ENCODE assay signal across 12 cellular contexts in the genomic region with DNA sequence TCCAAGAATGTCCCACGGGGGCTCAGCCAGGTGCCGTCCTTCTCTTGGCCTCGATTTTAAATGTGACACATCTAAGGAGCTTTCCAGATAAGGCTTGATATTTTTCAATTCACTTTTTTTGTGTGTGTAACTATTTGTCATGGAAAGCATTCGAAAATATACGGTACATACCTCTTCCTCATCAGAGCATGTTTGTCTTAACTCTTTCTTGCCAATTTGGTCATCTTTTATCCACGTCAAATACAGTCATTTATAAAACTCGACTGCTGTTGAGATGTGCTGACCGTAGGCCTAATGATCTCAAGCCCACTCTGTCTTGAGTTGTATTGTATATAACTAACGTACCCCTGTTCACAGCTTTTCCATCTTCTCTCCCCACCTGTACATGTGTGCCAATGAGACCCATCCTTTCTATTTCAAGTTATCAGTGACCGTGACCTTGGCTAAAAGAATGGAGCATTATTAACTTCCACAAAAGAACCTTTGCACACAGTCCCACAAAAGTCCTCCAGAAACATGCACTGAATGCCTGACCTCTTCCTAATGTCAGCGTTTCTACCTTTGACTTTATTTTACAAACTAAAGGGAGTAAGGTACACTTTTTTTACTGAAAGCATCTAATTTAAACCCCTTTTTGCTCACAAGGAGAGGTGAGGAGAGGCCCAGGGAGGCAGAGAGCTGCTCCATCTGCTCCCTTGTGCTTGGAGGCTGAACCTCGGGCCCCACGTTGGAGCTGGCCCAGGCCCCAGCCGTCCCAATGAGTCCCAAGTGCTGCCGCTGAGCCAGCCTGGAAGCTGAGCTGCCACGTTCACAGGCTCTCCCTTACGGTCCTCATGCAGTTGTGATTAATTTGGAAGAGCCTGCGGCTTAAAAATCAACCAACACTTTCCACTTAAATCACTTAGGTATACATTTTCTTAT.
A peak's percentile ranks its signal among the peaks of the same experiment; 100 is the strongest.
DNase-seq lines count a peak whose midpoint lies in the region; ATAC-seq, FAIRE-seq and TF ChIP-seq lines count a peak whose summit lies in the region.
"Had no signal": no experiment of that assay in that cellular context is flagged by ENCODE, and none has a peak within 500 bp of the region (broad histone marks: within the 10 kb centered on the region; RNA-seq: fewer than 3 reads in every experiment).

No MANE protein-coding gene starts in this region.

- no peak for FAIRE-seq in GM19239 (lab: Jason Lieb, UNC)

- TF ChIP-seq POLR2A in uterus (IDR thresholded peaks at IDR 0.05) = no peak

- intact Hi-C loops in uterus (cut with DNase I; ENCODE audit: low total_unique reads) = no loop called here
- intact Hi-C loops in naive thymus-derived CD4-positive, alpha-beta T cell (cut with micrococcal nuclease) = no loop called here

- H3K27ac Mint-ChIP-seq in naive thymus-derived CD4-positive, alpha-beta T cell = peak overlapping the region in 1 of 9 donors; percentile 10
- H3K27ac Mint-ChIP-seq: activated B cell treated with CpG ODN at 0.5 μM for 24 hours had no signal

- H3K4me1 Mint-ChIP-seq in naive thymus-derived CD4-positive, alpha-beta T cell = peaks cover 0 to under 1% (median 0%) of the 10 kb centered on the region in 7 donors
- H3K4me1 Mint-ChIP-seq: activated B cell treated with CpG ODN at 0.5 μM for 24 hours had no signal

- peak; percentile 39 for DNase-seq in NCI-H82 (lab: John Stamatoyannopoulos, UW)
- DNase-seq in NCI-H82 treated with DMSO at 0.1 percent for 48 hours (lab: John Stamatoyannopoulos, UW; ENCODE audit: unreplicated experiment) = no peak
- no peak for DNase-seq in uterus
- DNase-seq in naive thymus-derived CD4-positive, alpha-beta T cell = no peak
- no peak for DNase-seq in GM19239 (ENCODE audit: insufficient read length, low spot score)
- DNase-seq: activated B cell treated with CpG ODN at 0.5 μM for 24 hours; activated gamma-delta T cell treated with Interleukin-2 at 50 U/mL for 16 hours; Peyer's patch; stimulated activated CD8-positive, alpha-beta memory T cell treated with anti-CD3 and anti-CD28 coated beads, Interleukin-4, amount 100 ng/mL, for 48 hours had no signal

- H3K9me3 Mint-ChIP-seq in naive thymus-derived CD4-positive, alpha-beta T cell = peaks cover 3 to 19% (median 9%) of the 10 kb centered on the region in 11 donors

- H3K36me3 ChIP-seq in esophagus (ENCODE audit: control insufficient read depth in 2 of 2, insufficient read depth in 2 of 2, low read length in 1 of 2) (peaks cover 5 to 10% of the 10 kb centered on the region in 2 donors), muscle layer of duodenum (ENCODE audit: control insufficient read depth in 1 of 2, insufficient read depth in 2 of 2, low read length in 2 of 2) (peaks cover 7 to 14% of the 10 kb centered on the region in 2 donors), uterus (no peaks in the 10 kb centered on the region)
- peaks cover 0 to 27% (median 0%) of the 10 kb centered on the region in 3 experiments for H3K36me3 ChIP-seq in naive thymus-derived CD4-positive, alpha-beta T cell (ENCODE audit: control insufficient read depth in 2 of 3, insufficient read depth in 3 of 3, low read length in 3 of 3)

- CTCF ChIA-PET in naive thymus-derived CD4-positive, alpha-beta T cell (lab: Charles Lee) = no interaction called here

- TF ChIP-seq CTCF in uterus (IDR thresholded peaks at IDR 0.05) = no peak

- H3K36me3 Mint-ChIP-seq in naive thymus-derived CD4-positive, alpha-beta T cell = peaks cover 10 to 24% (median 14%) of the 10 kb centered on the region in 5 donors

- H3K27ac ChIP-seq in esophagus (ENCODE audit: low read depth in 2 of 2, low read length in 1 of 2) (peak overlapping the region; percentile 9 to 81), muscle layer of duodenum (ENCODE audit: low read length) (peak overlapping the region; percentile 22), uterus (peak overlapping the region; percentile 68 to 82)
- H3K27ac ChIP-seq in naive thymus-derived CD4-positive, alpha-beta T cell (ENCODE audit: low read depth, low read length) = no peak overlapping the region

- H3K27me3 ChIP-seq in esophagus (ENCODE audit: control insufficient read depth in 1 of 2, insufficient read depth in 2 of 2, low read length in 2 of 2) (no peaks in the 10 kb centered on the region), muscle layer of duodenum (ENCODE audit: low read depth, low read length) (no peaks in the 10 kb centered on the region), uterus (no peaks in the 10 kb centered on the region)
- no peaks in the 10 kb centered on the region for H3K27me3 ChIP-seq in naive thymus-derived CD4-positive, alpha-beta T cell (ENCODE audit: control insufficient read depth in 2 of 2, insufficient read depth in 2 of 2, low read length in 2 of 2)
- H3K27me3 ChIP-seq: Peyer's patch had no signal

- H3K4me3 Mint-ChIP-seq in naive thymus-derived CD4-positive, alpha-beta T cell = no peak overlapping the region
- H3K4me3 Mint-ChIP-seq: activated B cell treated with CpG ODN at 0.5 μM for 24 hours had no signal

- H3K9me3 ChIP-seq in esophagus (ENCODE audit: control insufficient read depth in 2 of 2, insufficient read depth in 1 of 2, low read depth in 1 of 2, low read length in 1 of 2) (peaks cover 0 to 3% of the 10 kb centered on the region in 2 donors), muscle layer of duodenum (ENCODE audit: control insufficient read depth in 1 of 2, low read length in 2 of 2) (peaks cover 0 to 5% of the 10 kb centered on the region in 2 donors), uterus (no peaks in the 10 kb centered on the region)
- H3K9me3 ChIP-seq in naive thymus-derived CD4-positive, alpha-beta T cell (ENCODE audit: control insufficient read depth in 2 of 3, low read length in 3 of 3) = peaks cover 0 to 13% (median 0%) of the 10 kb centered on the region in 3 experiments
- H3K9me3 ChIP-seq: Peyer's patch had no signal

- H3K4me1 ChIP-seq in esophagus (ENCODE audit: control insufficient read depth in 2 of 2, insufficient read depth in 2 of 2, low read length in 1 of 2) = peaks cover 6 to 21% of the 10 kb centered on the region in 2 donors
- peaks cover 0 to 30% of the 10 kb centered on the region in 2 donors for H3K4me1 ChIP-seq in muscle layer of duodenum (ENCODE audit: control insufficient read depth in 1 of 2, insufficient read depth in 2 of 2, low read length in 2 of 2)
- no peaks in the 10 kb centered on the region for H3K4me1 ChIP-seq in uterus
- no peaks in the 10 kb centered on the region for H3K4me1 ChIP-seq in naive thymus-derived CD4-positive, alpha-beta T cell (ENCODE audit: control insufficient read depth in 2 of 2, insufficient read depth in 2 of 2, low read length in 2 of 2)

- ATAC-seq in HG02885 (IDR thresholded peaks at IDR 0.05; ENCODE audit: poor library complexity, unreplicated experiment) = no peak
- no peak for ATAC-seq in naive thymus-derived CD4-positive, alpha-beta T cell

- POLR2A ChIA-PET in naive thymus-derived CD4-positive, alpha-beta T cell (lab: Charles Lee) = no interaction called here

- H3K27me3 Mint-ChIP-seq in naive thymus-derived CD4-positive, alpha-beta T cell = no peaks in the 10 kb centered on the region
- H3K27me3 Mint-ChIP-seq: activated B cell treated with CpG ODN at 0.5 μM for 24 hours had no signal

- H3K4me3 ChIP-seq in esophagus (ENCODE audit: low read depth in 1 of 2, low read length in 2 of 2) = no peak overlapping the region
- H3K4me3 ChIP-seq in muscle layer of duodenum (ENCODE audit: low read depth in 1 of 2, low read length in 2 of 2) = no peak overlapping the region
- H3K4me3 ChIP-seq in uterus = no peak overlapping the region
- no peak overlapping the region for H3K4me3 ChIP-seq in naive thymus-derived CD4-positive, alpha-beta T cell (ENCODE audit: low read length)
- H3K4me3 ChIP-seq: Peyer's patch had no signal

- WGBS in esophagus, 2 donors = 59 to 67% methylated on average over 18 of the region's 18 CpGs
